8 cellular contexts compared by ENCODE assay signal in genomic region chr10:74738985-74739567, GRCh38.
DNase-seq lines count a peak whose midpoint lies in the region; ATAC-seq and TF ChIP-seq lines count a peak whose summit lies in the region.

No MANE protein-coding gene starts in this region.

- no peak overlapping the region for H3K4me2 ChIP-seq in hepatocyte

- no peaks in the 10 kb centered on the region for H3K9me3 Mint-ChIP-seq in CD8-positive, alpha-beta memory T cell

- ATAC-seq in GM19328 (IDR thresholded peaks at IDR 0.05; ENCODE audit: unreplicated experiment), result peak; percentile 77
- peak; percentile 74 for ATAC-seq in HG03342 (IDR thresholded peaks at IDR 0.05; ENCODE audit: unreplicated experiment)

- H3K9me2 ChIP-seq in hepatocyte (replicated peaks; ENCODE audit: insufficient read depth), result no peaks in the 10 kb centered on the region

- no peak overlapping the region for H3K4me3 ChIP-seq in CD8-positive, alpha-beta memory T cell (ENCODE audit: low read length)
- no peak overlapping the region for H3K4me3 ChIP-seq in hepatocyte

- no peak overlapping the region for H2AFZ ChIP-seq in hepatocyte

- peaks cover 16 to 26% (median 20%) of the 10 kb centered on the region in 3 donors for H3K4me1 Mint-ChIP-seq in CD8-positive, alpha-beta memory T cell

- no peaks in the 10 kb centered on the region for H3K79me2 ChIP-seq in hepatocyte

- H3K27ac Mint-ChIP-seq in CD8-positive, alpha-beta memory T cell, result peak overlapping the region; percentile 34 to 95 (median 86)

- DNase-seq in CD8-positive, alpha-beta memory T cell, result peak in 3 of 5 donors; percentile 5 to 31 (median 18)
- DNase-seq in hepatocyte (ENCODE audit: low spot score) (no peak), NCI-H2196 treated with DMSO at 0.1 percent for 48 hours (lab: John Stamatoyannopoulos, UW; ENCODE audit: unreplicated experiment) (no peak), NCI-H1417 (lab: John Stamatoyannopoulos, UW) (no peak), OCI-M2 (lab: John Stamatoyannopoulos, UW; ENCODE audit: unreplicated experiment) (no peak)

- no peaks in the 10 kb centered on the region for H3K36me3 Mint-ChIP-seq in CD8-positive, alpha-beta memory T cell

- H3K27me3 Mint-ChIP-seq in CD8-positive, alpha-beta memory T cell, result no peaks in the 10 kb centered on the region

- peaks cover 16% of the 10 kb centered on the region for H3K4me1 ChIP-seq in CD8-positive, alpha-beta memory T cell (ENCODE audit: insufficient read depth, low read length)
- no peaks in the 10 kb centered on the region for H3K4me1 ChIP-seq in hepatocyte (ENCODE audit: insufficient read depth)

- H3K4me3 Mint-ChIP-seq in CD8-positive, alpha-beta memory T cell, result peak overlapping the region in 6 of 7 donors; percentile 35 to 70 (median 58)

- POLR2A ChIA-PET in CD8-positive, alpha-beta memory T cell (lab: Charles Lee), result no interaction called here

- no peaks in the 10 kb centered on the region for H3K9me3 ChIP-seq in CD8-positive, alpha-beta memory T cell (ENCODE audit: low read length)
- H3K9me3 ChIP-seq in hepatocyte (ENCODE audit: low read depth), result no peaks in the 10 kb centered on the region

- 74% methylated on average over 10 of the region's 10 CpGs for WGBS in hepatocyte (ENCODE audit: low lambda C conversion rate, missing lambda C conversion rate)

- H3K36me3 ChIP-seq in CD8-positive, alpha-beta memory T cell (ENCODE audit: insufficient read depth, low read length), result no peaks in the 10 kb centered on the region
- no peaks in the 10 kb centered on the region for H3K36me3 ChIP-seq in hepatocyte (replicated peaks; ENCODE audit: insufficient read depth, low read depth)

- TF ChIP-seq CTCF in VCaP (conservative IDR thresholded peaks at IDR 0.05) (peak; percentile 13; the same call in 1 of the 2 replicates), hepatocyte (IDR thresholded peaks at IDR 0.05; ENCODE audit: poor library complexity) (peak; percentile 20)

- peak overlapping the region; percentile 31 for H3K27ac ChIP-seq in CD8-positive, alpha-beta memory T cell (ENCODE audit: low read depth, low read length)
- no peak overlapping the region for H3K27ac ChIP-seq in VCaP
- H3K27ac ChIP-seq in hepatocyte, result no peak overlapping the region

- no peaks in the 10 kb centered on the region for H4K20me1 ChIP-seq in hepatocyte (ENCODE audit: insufficient read depth, poor library complexity, severe bottlenecking)

- CTCF ChIA-PET in CD8-positive, alpha-beta memory T cell (lab: Charles Lee), result interaction anchor here (1.3 to 2.0 kb wide), 5 partner anchors 86 to 496 kb away, joined by 3 to 5 read pairs (median 4); partner anchors contain the start of gene COMTD1

- no peaks in the 10 kb centered on the region for H3K27me3 ChIP-seq in CD8-positive, alpha-beta memory T cell (ENCODE audit: insufficient read depth, low read length, poor library complexity, severe bottlenecking)
- H3K27me3 ChIP-seq in hepatocyte, result no peaks in the 10 kb centered on the region

Comparison
In these comparisons a context has a peak if more than half of its experiments do, and no peak if none do; other contexts are left out.
1. DNase-seq: peak in CD8-positive, alpha-beta memory T cell (3 of 5); none in hepatocyte (single experiment), NCI-H2196 treated with DMSO at 0.1 percent for 48 hours (single experiment), NCI-H1417 (0 of 3) and OCI-M2 (single experiment).